ENCODE assay signal across 28 cellular contexts in the genomic region with DNA sequence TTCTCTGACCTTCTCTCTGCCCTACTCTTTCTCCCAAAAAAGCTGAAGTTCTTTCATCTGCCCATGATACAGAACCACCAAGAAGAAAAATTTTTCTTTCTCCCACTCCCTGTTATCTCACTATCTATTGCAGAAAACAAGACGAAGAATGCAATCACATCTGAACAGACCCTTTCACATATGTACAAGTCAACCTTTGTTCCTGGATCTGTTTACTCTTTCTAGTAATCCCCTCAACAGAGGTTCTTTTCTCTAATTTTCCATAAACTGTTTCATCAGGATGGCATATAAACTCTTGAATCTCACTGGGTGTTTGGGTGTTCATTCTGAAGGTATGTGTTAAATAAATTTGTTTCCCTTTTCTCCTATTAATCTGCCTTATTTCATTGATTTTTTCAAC.
"Had no signal": no experiment of that assay in that cellular context is flagged by ENCODE, and none has a peak within 500 bp of the region (broad histone marks: within the 10 kb centered on the region; RNA-seq: fewer than 3 reads in every experiment).

No MANE protein-coding gene starts in this region.

- H3K9me3 Mint-ChIP-seq: effector memory CD8-positive, alpha-beta T cell had no signal

- H3K4me1 ChIP-seq: body of pancreas, esophagus muscularis mucosa had no signal

- H3K36me3 ChIP-seq: esophagus muscularis mucosa had no signal

- H3K4me3 Mint-ChIP-seq: activated CD4-positive, alpha-beta memory T cell treated with anti-CD3 and anti-CD28 coated beads, Interleukin-2, amount 10 ng/mL, durations not matched to agents 7 days and 5 days; activated CD4-positive, alpha-beta T cell treated with anti-CD3 and anti-CD28 coated beads, Interleukin-2, amount 10 ng/mL, durations not matched to agents 7 days and 5 days; activated naive CD8-positive, alpha-beta T cell; activated T-cell treated with anti-CD3 and anti-CD28 coated beads, Interleukin-2, amount 50 U/mL, for 4 hours; activated T-helper 17 cell treated with anti-CD3 and anti-CD28 coated beads, Interleukin-2, amount 50 U/mL, for 72 hours; effector memory CD8-positive, alpha-beta T cell; T-helper 17 cell; T-helper 2 cell treated with Interferon-gamma antibody and Interleukin-4, amounts not matched to agents 5 μg/mL and 100 μg/mL, for 36 hours had no signal

- DNase-seq: activated CD4-positive, alpha-beta memory T cell treated with anti-CD3 and anti-CD28 coated beads, Interleukin-2, amount 10 ng/mL, durations not matched to agents 7 days and 5 days; activated CD4-positive, alpha-beta T cell treated with anti-CD3 and anti-CD28 coated beads for 1 hour; activated CD4-positive, alpha-beta T cell treated with anti-CD3 and anti-CD28 coated beads for 4 hours; activated CD4-positive, alpha-beta T cell treated with anti-CD3 and anti-CD28 coated beads, Interleukin-2, amount 10 ng/mL, durations not matched to agents 7 days and 5 days; activated CD4-positive, alpha-beta T cell treated with anti-CD3 and anti-CD28 coated beads, Interleukin-2, amount 50 U/mL, for 4 hours; activated effector memory CD4-positive, alpha-beta T cell treated with Interleukin-2 at 50 U/mL for 16 hours; activated gamma-delta T cell treated with Interleukin-2 at 50 U/mL for 16 hours; activated naive CD4-positive, alpha-beta T cell treated with anti-CD3 and anti-CD28 coated beads, Interleukin-2, amount 50 U/mL, for 16 hours; activated naive CD4-positive, alpha-beta T cell treated with Interleukin-2 at 50 U/mL for 16 hours; activated T-cell treated with anti-CD3 and anti-CD28 coated beads, Interleukin-2, amount 50 U/mL, for 4 hours; amniotic stem cell; aorta; body of pancreas; caudate nucleus; cortex of kidney; dermis blood vessel endothelial cell; effector CD4-positive, alpha-beta T cell; effector memory CD8-positive, alpha-beta T cell; erythroblast; head of caudate nucleus; T-helper 1 cell; T-helper 17 cell; T1000 had no signal

- H3K27me3 Mint-ChIP-seq: activated CD4-positive, alpha-beta memory T cell treated with anti-CD3 and anti-CD28 coated beads, Interleukin-2, amount 10 ng/mL, durations not matched to agents 7 days and 5 days; activated CD4-positive, alpha-beta T cell treated with anti-CD3 and anti-CD28 coated beads, Interleukin-2, amount 10 ng/mL, durations not matched to agents 7 days and 5 days; activated naive CD8-positive, alpha-beta T cell; effector memory CD8-positive, alpha-beta T cell; T-helper 17 cell had no signal

- H3K9me3 ChIP-seq: body of pancreas, esophagus muscularis mucosa had no signal

- FAIRE-seq: colon had no signal

- H3K36me3 Mint-ChIP-seq: activated naive CD8-positive, alpha-beta T cell had no signal

- H3K4me3 ChIP-seq: body of pancreas, esophagus muscularis mucosa had no signal

- ATAC-seq: activated T-cell treated with anti-CD3 and anti-CD28 coated beads, Interleukin-2, amount 50 U/mL, for 4 hours; activated T-helper 17 cell treated with anti-CD3 and anti-CD28 coated beads, Interleukin-2, amount 50 U/mL, for 72 hours; body of pancreas; effector memory CD8-positive, alpha-beta T cell; T-helper 17 cell had no signal

- H3K27me3 ChIP-seq: body of pancreas, esophagus muscularis mucosa had no signal

- H3K4me1 Mint-ChIP-seq: activated CD4-positive, alpha-beta memory T cell treated with anti-CD3 and anti-CD28 coated beads, Interleukin-2, amount 10 ng/mL, durations not matched to agents 7 days and 5 days; activated CD4-positive, alpha-beta T cell treated with anti-CD3 and anti-CD28 coated beads, Interleukin-2, amount 10 ng/mL, durations not matched to agents 7 days and 5 days; activated T-helper 17 cell treated with anti-CD3 and anti-CD28 coated beads, Interleukin-2, amount 50 U/mL, for 72 hours; T-helper 17 cell had no signal

- H3K27ac Mint-ChIP-seq: activated CD4-positive, alpha-beta memory T cell treated with anti-CD3 and anti-CD28 coated beads, Interleukin-2, amount 10 ng/mL, durations not matched to agents 7 days and 5 days; activated CD4-positive, alpha-beta T cell treated with anti-CD3 and anti-CD28 coated beads, Interleukin-2, amount 10 ng/mL, durations not matched to agents 7 days and 5 days; activated naive CD8-positive, alpha-beta T cell; activated T-helper 17 cell treated with anti-CD3 and anti-CD28 coated beads, Interleukin-2, amount 50 U/mL, for 72 hours; effector memory CD8-positive, alpha-beta T cell; T-helper 17 cell; T-helper 2 cell treated with Interferon-gamma antibody and Interleukin-4, amounts not matched to agents 5 μg/mL and 100 μg/mL, for 36 hours had no signal

- H3K27ac ChIP-seq: body of pancreas, esophagus muscularis mucosa had no signal
